In the genomic region with DNA sequence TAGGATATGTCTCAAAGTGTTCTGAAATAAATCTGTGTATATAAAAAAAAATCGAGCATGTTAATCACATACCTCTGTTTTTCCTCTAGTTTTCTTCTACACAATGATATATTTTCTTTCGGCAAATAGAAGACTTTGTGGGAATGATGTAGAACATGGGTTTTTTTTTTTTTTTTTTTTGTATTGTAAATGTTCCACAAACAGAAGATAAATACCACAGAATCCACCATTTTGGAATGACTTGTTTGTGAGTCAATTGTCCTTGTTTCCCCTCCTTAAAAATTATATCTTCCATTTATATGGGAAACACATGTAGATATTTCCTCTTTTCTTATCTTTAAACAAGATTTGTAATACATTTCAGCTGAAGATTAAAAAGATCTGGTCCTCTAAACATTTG, we compare ENCODE assay signal across 1 cellular context.
TF ChIP-seq lines count a peak whose summit lies in the region.

No MANE protein-coding gene starts in this region.

TF ChIP-seq in IMR-90, 13 proteins besides CTCF, POLR2A, EP300 and RAD21:
- TF ChIP-seq ELK1 (IDR thresholded peaks at IDR 0.05; ENCODE audit: borderline replicate concordance, low read depth, low read length) (no peak), CHD1 (IDR thresholded peaks at IDR 0.05; ENCODE audit: low read depth, low read length) (no peak)
- TF ChIP-seq, protein P1, sequence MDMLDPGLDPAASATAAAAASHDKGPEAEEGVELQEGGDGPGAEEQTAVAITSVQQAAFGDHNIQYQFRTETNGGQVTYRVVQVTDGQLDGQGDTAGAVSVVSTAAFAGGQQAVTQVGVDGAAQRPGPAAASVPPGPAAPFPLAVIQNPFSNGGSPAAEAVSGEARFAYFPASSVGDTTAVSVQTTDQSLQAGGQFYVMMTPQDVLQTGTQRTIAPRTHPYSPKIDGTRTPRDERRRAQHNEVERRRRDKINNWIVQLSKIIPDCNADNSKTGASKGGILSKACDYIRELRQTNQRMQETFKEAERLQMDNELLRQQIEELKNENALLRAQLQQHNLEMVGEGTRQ (IDR thresholded peaks at IDR 0.05; ENCODE audit: low read depth, low read length) = no peak
